14 cellular contexts compared by ENCODE assay signal in genomic region chr17:31695456-31696090, GRCh38.
DNase-seq lines count a peak whose midpoint lies in the region; ATAC-seq and TF ChIP-seq lines count a peak whose summit lies in the region.
"Had no signal": no experiment of that assay in that cellular context is flagged by ENCODE, and none has a peak within 500 bp of the region (broad histone marks: within the 10 kb centered on the region; RNA-seq: fewer than 3 reads in every experiment).

No MANE protein-coding gene starts in this region.

- H3K4me1 ChIP-seq in esophagus squamous epithelium (peaks cover 0 to 62% (median 22%) of the 10 kb centered on the region in 3 donors), muscle layer of duodenum (ENCODE audit: control insufficient read depth in 1 of 2, insufficient read depth in 2 of 2, low read length in 2 of 2) (peaks cover 8 to 70% of the 10 kb centered on the region in 2 donors), uterus (peaks cover 0 to 23% of the 10 kb centered on the region in 2 donors), OCI-LY7 (ENCODE audit: insufficient read depth, low read length, poor library complexity, severe bottlenecking) (no peaks in the 10 kb centered on the region)
- H3K4me1 ChIP-seq: foreskin keratinocyte, left lung had no signal

- BruUV-seq in OCI-LY7 (replicated peaks; lab: Mats Ljungman, UMichigan), result no TSS peak

- peak; percentile 10 for DNase-seq in NCI-H2171 treated with DMSO at 0.1 percent for 48 hours (lab: John Stamatoyannopoulos, UW)
- DNase-seq in NCI-H2171 (lab: John Stamatoyannopoulos, UW), result no peak
- no peak for DNase-seq in esophagus squamous epithelium (lab: John Stamatoyannopoulos, UW)
- DNase-seq in uterus, result no peak
- no peak for DNase-seq in OCI-LY7 (ENCODE audit: low spot score)
- DNase-seq in inferior parietal cortex (ENCODE audit: extremely low spot score), result no peak
- DNase-seq: activated CD8-positive, alpha-beta memory T cell treated with anti-CD3 and anti-CD28 coated beads, Interleukin-2, amount 10 ng/mL, durations not matched to agents 7 days and 5 days; DND-41; left lung; NCI-H2081 had no signal

- H3K27ac ChIP-seq in esophagus squamous epithelium (peak overlapping the region in 3 of 4 donors; percentile 51 to 76 (median 75)), muscle layer of duodenum (ENCODE audit: low read length) (peak overlapping the region; percentile 19), uterus (peak overlapping the region; percentile 46 to 59), OCI-LY7 (ENCODE audit: low read depth, low read length, poor library complexity, severe bottlenecking) (no peak overlapping the region)
- H3K27ac ChIP-seq: 22Rv1, foreskin keratinocyte, left lung had no signal

- no peak overlapping the region for H3K4me2 ChIP-seq in OCI-LY7 (ENCODE audit: low read length)

- no peaks in the 10 kb centered on the region for H3K9me2 ChIP-seq in OCI-LY7 (ENCODE audit: insufficient read depth, low read length)

- H3K36me3 ChIP-seq in esophagus squamous epithelium (no peaks in the 10 kb centered on the region), muscle layer of duodenum (ENCODE audit: control insufficient read depth in 1 of 2, insufficient read depth in 2 of 2, low read length in 2 of 2) (no peaks in the 10 kb centered on the region), uterus (no peaks in the 10 kb centered on the region), OCI-LY7 (ENCODE audit: insufficient read depth, low read length) (no peaks in the 10 kb centered on the region)
- H3K36me3 ChIP-seq: left lung had no signal

- no peak overlapping the region for H3K4me3 ChIP-seq in esophagus squamous epithelium
- no peak overlapping the region for H3K4me3 ChIP-seq in muscle layer of duodenum (ENCODE audit: low read depth in 1 of 2, low read length in 2 of 2)
- no peak overlapping the region for H3K4me3 ChIP-seq in uterus
- no peak overlapping the region for H3K4me3 ChIP-seq in OCI-LY7 (ENCODE audit: low read depth, low read length, poor library complexity, severe bottlenecking)
- H3K4me3 ChIP-seq: left lung had no signal

- H3K9me3 ChIP-seq in esophagus squamous epithelium (no peaks in the 10 kb centered on the region), muscle layer of duodenum (ENCODE audit: control insufficient read depth in 1 of 2, low read length in 2 of 2) (no peaks in the 10 kb centered on the region), uterus (no peaks in the 10 kb centered on the region), OCI-LY7 (ENCODE audit: low read length) (no peaks in the 10 kb centered on the region)
- H3K9me3 ChIP-seq: left lung had no signal

- POLR2A ChIA-PET in OCI-LY7 (lab: Charles Lee), result no interaction called here

- CTCF ChIA-PET in OCI-LY7 (lab: Charles Lee; ENCODE audit: unreplicated experiment), result no interaction called here

- H3K79me2 ChIP-seq in OCI-LY7 (ENCODE audit: insufficient read depth, low read depth, low read length), result no peaks in the 10 kb centered on the region

- no peak for TF ChIP-seq POLR2A in esophagus squamous epithelium (IDR thresholded peaks at IDR 0.05)
- no peak for TF ChIP-seq POLR2A in uterus (IDR thresholded peaks at IDR 0.05)

- no peak overlapping the region for H2AFZ ChIP-seq in OCI-LY7 (ENCODE audit: low read length)

- H3K27me3 ChIP-seq in esophagus squamous epithelium, result no peaks in the 10 kb centered on the region
- H3K27me3 ChIP-seq in muscle layer of duodenum (ENCODE audit: low read depth, low read length), result no peaks in the 10 kb centered on the region
- no peaks in the 10 kb centered on the region for H3K27me3 ChIP-seq in uterus
- H3K27me3 ChIP-seq: foreskin keratinocyte, left lung had no signal

- no peak for TF ChIP-seq CTCF in esophagus squamous epithelium (IDR thresholded peaks at IDR 0.05)
- TF ChIP-seq CTCF in uterus (IDR thresholded peaks at IDR 0.05), result no peak
- no peak for TF ChIP-seq CTCF in OCI-LY7 (conservative IDR thresholded peaks at IDR 0.05; ENCODE audit: low read length)

- no peaks in the 10 kb centered on the region for H4K20me1 ChIP-seq in OCI-LY7 (ENCODE audit: insufficient read depth, low read length)

- ATAC-seq in HG02571 (IDR thresholded peaks at IDR 0.05; ENCODE audit: unreplicated experiment), result no peak
- ATAC-seq: activated CD8-positive, alpha-beta memory T cell treated with anti-CD3 and anti-CD28 coated beads, Interleukin-2, amount 10 ng/mL, durations not matched to agents 7 days and 5 days; foreskin keratinocyte had no signal

- 67 to 70% methylated on average over 5 of the region's 8 CpGs for WGBS in esophagus squamous epithelium, 2 donors

- intact Hi-C loops in esophagus squamous epithelium (cut with DNase I) (no loop called here), uterus (cut with DNase I; ENCODE audit: low total_unique reads) (no loop called here), OCI-LY7 (cut with micrococcal nuclease; ENCODE audit: unreplicated experiment) (no loop called here)
